ENCODE assay signal across 1 cellular context in the genomic region with DNA sequence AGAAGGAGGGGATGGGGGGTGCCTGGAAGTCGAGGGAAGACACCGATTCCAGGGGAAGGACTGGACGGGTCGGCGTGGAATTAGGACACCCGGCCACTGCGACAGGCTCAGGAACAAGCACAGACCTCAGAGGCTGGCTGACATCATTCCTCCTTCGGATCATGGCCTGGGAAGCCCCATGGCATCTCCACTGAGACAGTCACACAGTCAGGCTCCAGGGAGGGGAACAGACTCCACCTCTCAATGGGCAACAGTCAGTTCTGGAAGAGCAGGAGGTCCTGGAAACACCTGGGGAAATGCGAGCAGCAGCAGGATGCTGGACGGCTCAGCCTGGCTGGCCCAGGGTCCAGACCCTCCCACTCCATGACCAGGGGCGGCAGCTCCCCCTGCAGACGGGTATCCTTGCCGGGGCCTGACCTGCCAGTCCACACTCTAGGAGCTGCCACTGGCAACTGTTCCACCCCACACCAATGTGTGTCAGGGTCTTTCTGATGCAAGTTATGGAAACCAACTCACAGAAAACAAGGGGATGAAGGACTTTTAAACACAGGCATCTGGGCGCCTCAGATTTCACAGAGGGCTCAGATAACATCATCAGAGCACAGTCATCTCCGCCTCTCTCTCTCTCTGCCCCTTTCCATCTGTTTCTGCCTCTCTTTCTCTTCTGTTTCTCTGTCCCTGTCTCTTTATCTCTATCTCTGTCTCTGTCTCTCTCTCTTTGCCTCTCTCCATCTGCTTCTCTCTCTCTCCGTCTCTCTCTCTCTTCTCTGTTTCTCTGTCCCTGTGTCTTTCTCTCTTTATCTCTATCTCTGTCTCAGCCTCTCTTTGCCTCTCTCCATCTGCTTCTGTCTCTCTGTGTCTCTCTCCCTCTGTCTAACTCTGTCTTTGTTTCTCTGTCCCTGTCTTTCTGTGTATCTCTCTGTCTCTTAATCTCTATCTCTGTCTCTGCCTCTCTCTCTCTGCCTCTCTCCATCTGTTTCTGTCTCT.
TF ChIP-seq lines count a peak whose summit lies in the region.

No MANE protein-coding gene starts in this region.

TF ChIP-seq in HEK293, 187 proteins besides CTCF, POLR2A, EP300 and RAD21 (continued from another document and continues in another):
- TF ChIP-seq, protein P1, sequence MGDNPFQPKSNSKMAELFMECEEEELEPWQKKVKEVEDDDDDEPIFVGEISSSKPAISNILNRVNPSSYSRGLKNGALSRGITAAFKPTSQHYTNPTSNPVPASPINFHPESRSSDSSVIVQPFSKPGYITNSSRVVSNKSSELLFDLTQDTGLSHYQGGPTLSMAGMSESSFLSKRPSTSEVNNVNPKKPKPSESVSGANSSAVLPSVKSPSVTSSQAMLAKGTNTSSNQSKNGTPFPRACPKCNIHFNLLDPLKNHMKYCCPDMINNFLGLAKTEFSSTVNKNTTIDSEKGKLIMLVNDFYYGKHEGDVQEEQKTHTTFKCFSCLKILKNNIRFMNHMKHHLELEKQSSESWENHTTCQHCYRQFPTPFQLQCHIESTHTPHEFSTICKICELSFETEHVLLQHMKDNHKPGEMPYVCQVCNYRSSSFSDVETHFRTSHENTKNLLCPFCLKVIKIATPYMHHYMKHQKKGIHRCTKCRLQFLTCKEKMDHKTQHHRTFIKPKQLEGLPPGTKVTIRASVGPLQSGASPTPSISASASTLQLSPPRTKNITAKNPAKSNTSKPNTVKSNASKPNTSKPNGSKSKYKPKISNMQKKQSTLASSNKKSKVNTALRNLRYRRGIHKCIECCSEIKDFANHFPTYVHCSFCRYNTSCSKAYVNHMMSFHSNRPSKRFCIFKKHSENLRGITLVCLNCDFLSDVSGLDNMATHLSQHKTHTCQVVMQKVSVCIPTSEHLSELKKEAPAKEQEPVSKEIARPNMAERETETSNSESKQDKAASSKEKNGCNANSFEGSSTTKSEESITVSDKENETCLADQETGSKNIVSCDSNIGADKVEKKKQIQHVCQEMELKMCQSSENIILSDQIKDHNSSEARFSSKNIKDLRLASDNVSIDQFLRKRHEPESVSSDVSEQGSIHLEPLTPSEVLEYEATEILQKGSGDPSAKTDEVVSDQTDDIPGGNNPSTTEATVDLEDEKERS (tag by site-specific recombination; IDR thresholded peaks at IDR 0.05), result no peak
- no peak for TF ChIP-seq ZNF211 (tag by site-specific recombination; IDR thresholded peaks at IDR 0.05; ENCODE audit: low read depth)
- TF ChIP-seq ZNF677 (tag by site-specific recombination; IDR thresholded peaks at IDR 0.05), result no peak
- no peak for TF ChIP-seq ZNF530 (tag by site-specific recombination; IDR thresholded peaks at IDR 0.05; ENCODE audit: low read depth)
- no peak; the same call in none of the 2 replicates for TF ChIP-seq GLIS2 (tag by site-specific recombination; IDR thresholded peaks at IDR 0.05)
- no peak for TF ChIP-seq ZNF19 (tag by site-specific recombination; IDR thresholded peaks at IDR 0.05; ENCODE audit: low read depth)
- no peak for TF ChIP-seq MEIS1 (CRISPR knock-in tag; IDR thresholded peaks at IDR 0.05; ENCODE audit: borderline replicate concordance)
- TF ChIP-seq, protein P2, sequence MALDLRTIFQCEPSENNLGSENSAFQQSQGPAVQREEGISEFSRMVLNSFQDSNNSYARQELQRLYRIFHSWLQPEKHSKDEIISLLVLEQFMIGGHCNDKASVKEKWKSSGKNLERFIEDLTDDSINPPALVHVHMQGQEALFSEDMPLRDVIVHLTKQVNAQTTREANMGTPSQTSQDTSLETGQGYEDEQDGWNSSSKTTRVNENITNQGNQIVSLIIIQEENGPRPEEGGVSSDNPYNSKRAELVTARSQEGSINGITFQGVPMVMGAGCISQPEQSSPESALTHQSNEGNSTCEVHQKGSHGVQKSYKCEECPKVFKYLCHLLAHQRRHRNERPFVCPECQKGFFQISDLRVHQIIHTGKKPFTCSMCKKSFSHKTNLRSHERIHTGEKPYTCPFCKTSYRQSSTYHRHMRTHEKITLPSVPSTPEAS (tag by site-specific recombination; IDR thresholded peaks at IDR 0.05), result no peak; the same call in 1 of the 2 replicates
- no peak for TF ChIP-seq GLI4 (tag by site-specific recombination; IDR thresholded peaks at IDR 0.05)
- no peak for TF ChIP-seq ZNF658 (tag by site-specific recombination; IDR thresholded peaks at IDR 0.05)
- no peak for TF ChIP-seq KLF10 (tag by site-specific recombination; IDR thresholded peaks at IDR 0.05)
- no peak for TF ChIP-seq ZNF544 (tag by site-specific recombination; IDR thresholded peaks at IDR 0.05)
- no peak for TF ChIP-seq REPIN1 (tag by site-specific recombination; IDR thresholded peaks at IDR 0.05; ENCODE audit: low read depth)
- TF ChIP-seq, protein P3, sequence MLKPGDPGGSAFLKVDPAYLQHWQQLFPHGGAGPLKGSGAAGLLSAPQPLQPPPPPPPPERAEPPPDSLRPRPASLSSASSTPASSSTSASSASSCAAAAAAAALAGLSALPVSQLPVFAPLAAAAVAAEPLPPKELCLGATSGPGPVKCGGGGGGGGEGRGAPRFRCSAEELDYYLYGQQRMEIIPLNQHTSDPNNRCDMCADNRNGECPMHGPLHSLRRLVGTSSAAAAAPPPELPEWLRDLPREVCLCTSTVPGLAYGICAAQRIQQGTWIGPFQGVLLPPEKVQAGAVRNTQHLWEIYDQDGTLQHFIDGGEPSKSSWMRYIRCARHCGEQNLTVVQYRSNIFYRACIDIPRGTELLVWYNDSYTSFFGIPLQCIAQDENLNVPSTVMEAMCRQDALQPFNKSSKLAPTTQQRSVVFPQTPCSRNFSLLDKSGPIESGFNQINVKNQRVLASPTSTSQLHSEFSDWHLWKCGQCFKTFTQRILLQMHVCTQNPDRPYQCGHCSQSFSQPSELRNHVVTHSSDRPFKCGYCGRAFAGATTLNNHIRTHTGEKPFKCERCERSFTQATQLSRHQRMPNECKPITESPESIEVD (tag by site-specific recombination; IDR thresholded peaks at IDR 0.05), result no peak
- TF ChIP-seq ZNF37A (tag by site-specific recombination; IDR thresholded peaks at IDR 0.05), result no peak
- TF ChIP-seq ZNF184 (tag by site-specific recombination; IDR thresholded peaks at IDR 0.05), result no peak
- TF ChIP-seq HOXC10 (CRISPR knock-in tag; IDR thresholded peaks at IDR 0.05), result no peak
- TF ChIP-seq, protein P4, sequence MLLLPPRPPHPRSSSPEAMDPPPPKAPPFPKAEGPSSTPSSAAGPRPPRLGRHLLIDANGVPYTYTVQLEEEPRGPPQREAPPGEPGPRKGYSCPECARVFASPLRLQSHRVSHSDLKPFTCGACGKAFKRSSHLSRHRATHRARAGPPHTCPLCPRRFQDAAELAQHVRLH (tag by site-specific recombination; IDR thresholded peaks at IDR 0.05), result no peak
- TF ChIP-seq ZNF132 (tag by site-specific recombination; IDR thresholded peaks at IDR 0.05; ENCODE audit: borderline replicate concordance), result no peak
- 0 out of 2 replicates have a peak, but pooled peaks have one; percentile 51 for TF ChIP-seq ZNF791 (tag by site-specific recombination; IDR thresholded peaks at IDR 0.05)
- no peak for TF ChIP-seq ZFP3 (tag by site-specific recombination; IDR thresholded peaks at IDR 0.05; ENCODE audit: low read depth)
- TF ChIP-seq, protein P5, sequence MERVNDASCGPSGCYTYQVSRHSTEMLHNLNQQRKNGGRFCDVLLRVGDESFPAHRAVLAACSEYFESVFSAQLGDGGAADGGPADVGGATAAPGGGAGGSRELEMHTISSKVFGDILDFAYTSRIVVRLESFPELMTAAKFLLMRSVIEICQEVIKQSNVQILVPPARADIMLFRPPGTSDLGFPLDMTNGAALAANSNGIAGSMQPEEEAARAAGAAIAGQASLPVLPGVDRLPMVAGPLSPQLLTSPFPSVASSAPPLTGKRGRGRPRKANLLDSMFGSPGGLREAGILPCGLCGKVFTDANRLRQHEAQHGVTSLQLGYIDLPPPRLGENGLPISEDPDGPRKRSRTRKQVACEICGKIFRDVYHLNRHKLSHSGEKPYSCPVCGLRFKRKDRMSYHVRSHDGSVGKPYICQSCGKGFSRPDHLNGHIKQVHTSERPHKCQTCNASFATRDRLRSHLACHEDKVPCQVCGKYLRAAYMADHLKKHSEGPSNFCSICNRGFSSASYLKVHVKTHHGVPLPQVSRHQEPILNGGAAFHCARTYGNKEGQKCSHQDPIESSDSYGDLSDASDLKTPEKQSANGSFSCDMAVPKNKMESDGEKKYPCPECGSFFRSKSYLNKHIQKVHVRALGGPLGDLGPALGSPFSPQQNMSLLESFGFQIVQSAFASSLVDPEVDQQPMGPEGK (tag by site-specific recombination; IDR thresholded peaks at IDR 0.05), result 0 out of 2 replicates have a peak, but pooled peaks have one; percentile 29
- TF ChIP-seq ZNF660 (tag by site-specific recombination; IDR thresholded peaks at IDR 0.05), result no peak
- TF ChIP-seq, protein P6, sequence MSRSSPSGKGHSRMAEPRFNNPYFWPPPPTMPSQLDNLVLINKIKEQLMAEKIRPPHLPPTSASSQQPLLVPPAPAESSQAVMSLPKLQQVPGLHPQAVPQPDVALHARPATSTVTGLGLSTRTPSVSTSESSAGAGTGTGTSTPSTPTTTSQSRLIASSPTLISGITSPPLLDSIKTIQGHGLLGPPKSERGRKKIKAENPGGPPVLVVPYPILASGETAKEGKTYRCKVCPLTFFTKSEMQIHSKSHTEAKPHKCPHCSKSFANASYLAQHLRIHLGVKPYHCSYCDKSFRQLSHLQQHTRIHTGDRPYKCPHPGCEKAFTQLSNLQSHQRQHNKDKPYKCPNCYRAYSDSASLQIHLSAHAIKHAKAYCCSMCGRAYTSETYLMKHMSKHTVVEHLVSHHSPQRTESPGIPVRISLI (tag by site-specific recombination; IDR thresholded peaks at IDR 0.05), result no peak
- TF ChIP-seq ZNF837 (tag by site-specific recombination; IDR thresholded peaks at IDR 0.05), result no peak; the same call in 1 of the 2 replicates
- TF ChIP-seq ZNF558 (tag by site-specific recombination; IDR thresholded peaks at IDR 0.05), result no peak
- no peak for TF ChIP-seq ZNF560 (tag by site-specific recombination; IDR thresholded peaks at IDR 0.05; ENCODE audit: borderline replicate concordance)
- peak; percentile 39; the same call in 1 of the 2 replicates for TF ChIP-seq ZNF157 (tag by site-specific recombination; IDR thresholded peaks at IDR 0.05)
- TF ChIP-seq, protein P7, sequence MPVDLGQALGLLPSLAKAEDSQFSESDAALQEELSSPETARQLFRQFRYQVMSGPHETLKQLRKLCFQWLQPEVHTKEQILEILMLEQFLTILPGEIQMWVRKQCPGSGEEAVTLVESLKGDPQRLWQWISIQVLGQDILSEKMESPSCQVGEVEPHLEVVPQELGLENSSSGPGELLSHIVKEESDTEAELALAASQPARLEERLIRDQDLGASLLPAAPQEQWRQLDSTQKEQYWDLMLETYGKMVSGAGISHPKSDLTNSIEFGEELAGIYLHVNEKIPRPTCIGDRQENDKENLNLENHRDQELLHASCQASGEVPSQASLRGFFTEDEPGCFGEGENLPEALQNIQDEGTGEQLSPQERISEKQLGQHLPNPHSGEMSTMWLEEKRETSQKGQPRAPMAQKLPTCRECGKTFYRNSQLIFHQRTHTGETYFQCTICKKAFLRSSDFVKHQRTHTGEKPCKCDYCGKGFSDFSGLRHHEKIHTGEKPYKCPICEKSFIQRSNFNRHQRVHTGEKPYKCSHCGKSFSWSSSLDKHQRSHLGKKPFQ (tag by site-specific recombination; IDR thresholded peaks at IDR 0.05), result no peak
- no peak for TF ChIP-seq ZBTB8A (tag by site-specific recombination; IDR thresholded peaks at IDR 0.05)
- TF ChIP-seq GLI2 (tag by site-specific recombination; IDR thresholded peaks at IDR 0.05; ENCODE audit: borderline replicate concordance, low read depth), result no peak
- peak; percentile 82; the same call in 1 of the 2 replicates for TF ChIP-seq ZNF596 (tag by site-specific recombination; IDR thresholded peaks at IDR 0.05)
- TF ChIP-seq ZNF561 (tag by site-specific recombination; IDR thresholded peaks at IDR 0.05; ENCODE audit: borderline replicate concordance), result no peak
- TF ChIP-seq, protein P8, sequence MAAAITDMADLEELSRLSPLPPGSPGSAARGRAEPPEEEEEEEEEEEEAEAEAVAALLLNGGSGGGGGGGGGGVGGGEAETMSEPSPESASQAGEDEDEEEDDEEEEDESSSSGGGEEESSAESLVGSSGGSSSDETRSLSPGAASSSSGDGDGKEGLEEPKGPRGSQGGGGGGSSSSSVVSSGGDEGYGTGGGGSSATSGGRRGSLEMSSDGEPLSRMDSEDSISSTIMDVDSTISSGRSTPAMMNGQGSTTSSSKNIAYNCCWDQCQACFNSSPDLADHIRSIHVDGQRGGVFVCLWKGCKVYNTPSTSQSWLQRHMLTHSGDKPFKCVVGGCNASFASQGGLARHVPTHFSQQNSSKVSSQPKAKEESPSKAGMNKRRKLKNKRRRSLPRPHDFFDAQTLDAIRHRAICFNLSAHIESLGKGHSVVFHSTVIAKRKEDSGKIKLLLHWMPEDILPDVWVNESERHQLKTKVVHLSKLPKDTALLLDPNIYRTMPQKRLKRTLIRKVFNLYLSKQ (tag by site-specific recombination; IDR thresholded peaks at IDR 0.05; ENCODE audit: borderline replicate concordance), result no peak
- no peak for TF ChIP-seq ZNF274 (IDR thresholded peaks at IDR 0.05; ENCODE audit: low read length)
- peak; percentile 61; the same call in 1 of the 2 replicates for TF ChIP-seq ZNF274 (tag by site-specific recombination; IDR thresholded peaks at IDR 0.05; ENCODE audit: borderline replicate concordance)
- no peak for TF ChIP-seq ZNF830 (tag by site-specific recombination; IDR thresholded peaks at IDR 0.05; ENCODE audit: low read depth)
- no peak for TF ChIP-seq ZNF2 (tag by site-specific recombination; IDR thresholded peaks at IDR 0.05)
- no peak for TF ChIP-seq ZNF426 (tag by site-specific recombination; IDR thresholded peaks at IDR 0.05)
- TF ChIP-seq ZFP69B (tag by site-specific recombination; IDR thresholded peaks at IDR 0.05), result no peak
- TF ChIP-seq, protein P9, sequence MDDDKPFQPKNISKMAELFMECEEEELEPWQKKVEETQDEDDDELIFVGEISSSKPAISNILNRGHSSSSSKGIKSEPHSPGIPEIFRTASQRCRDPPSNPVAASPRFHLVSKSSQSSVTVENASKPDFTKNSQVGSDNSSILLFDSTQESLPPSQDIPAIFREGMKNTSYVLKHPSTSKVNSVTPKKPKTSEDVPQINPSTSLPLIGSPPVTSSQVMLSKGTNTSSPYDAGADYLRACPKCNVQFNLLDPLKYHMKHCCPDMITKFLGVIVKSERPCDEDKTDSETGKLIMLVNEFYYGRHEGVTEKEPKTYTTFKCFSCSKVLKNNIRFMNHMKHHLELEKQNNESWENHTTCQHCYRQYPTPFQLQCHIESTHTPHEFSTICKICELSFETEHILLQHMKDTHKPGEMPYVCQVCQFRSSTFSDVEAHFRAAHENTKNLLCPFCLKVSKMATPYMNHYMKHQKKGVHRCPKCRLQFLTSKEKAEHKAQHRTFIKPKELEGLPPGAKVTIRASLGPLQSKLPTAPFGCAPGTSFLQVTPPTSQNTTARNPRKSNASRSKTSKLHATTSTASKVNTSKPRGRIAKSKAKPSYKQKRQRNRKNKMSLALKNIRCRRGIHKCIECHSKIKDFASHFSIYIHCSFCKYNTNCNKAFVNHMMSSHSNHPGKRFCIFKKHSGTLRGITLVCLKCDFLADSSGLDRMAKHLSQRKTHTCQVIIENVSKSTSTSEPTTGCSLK (tag by site-specific recombination; IDR thresholded peaks at IDR 0.05), result no peak
- TF ChIP-seq ZNF600 (tag by site-specific recombination; IDR thresholded peaks at IDR 0.05), result peak; percentile 89
- TF ChIP-seq ZSCAN30 (tag by site-specific recombination; IDR thresholded peaks at IDR 0.05), result no peak
- TF ChIP-seq ZNF76 (tag by site-specific recombination; IDR thresholded peaks at IDR 0.05; ENCODE audit: borderline replicate concordance, low read depth), result no peak
- no peak for TF ChIP-seq KLF9 (tag by site-specific recombination; IDR thresholded peaks at IDR 0.05; ENCODE audit: low read depth)
- TF ChIP-seq ZXDB (tag by site-specific recombination; IDR thresholded peaks at IDR 0.05), result no peak
- no peak for TF ChIP-seq ZNF404 (tag by site-specific recombination; IDR thresholded peaks at IDR 0.05)
- no peak for TF ChIP-seq ZNF302 (tag by site-specific recombination; IDR thresholded peaks at IDR 0.05; ENCODE audit: low read depth)
- no peak for TF ChIP-seq ZNF138 (tag by site-specific recombination; IDR thresholded peaks at IDR 0.05; ENCODE audit: borderline replicate concordance)
